14 cellular contexts compared by ENCODE assay signal in genomic region chr11:66687831-66688281, GRCh38. TPM values are rescaled to one million over a fixed set of nuclear protein-coding genes. Genes with fewer than 3 reads are reported as not detected.
DNase-seq lines count a peak whose midpoint lies in the region; TF ChIP-seq lines count a peak whose summit lies in the region.
"Had no signal": no experiment of that assay in that cellular context is flagged by ENCODE, and none has a peak within 500 bp of the region (broad histone marks: within the 10 kb centered on the region; RNA-seq: fewer than 3 reads in every experiment).

No MANE protein-coding gene starts in this region.

- H3K36me3 Mint-ChIP-seq in Caco-2 (ENCODE audit: insufficient read depth, unreplicated experiment) (peaks cover 41% of the 10 kb centered on the region), glutamatergic neuron (ENCODE audit: unreplicated experiment) (peaks cover 7% of the 10 kb centered on the region)
- H3K36me3 Mint-ChIP-seq: CD4-positive, alpha-beta memory T cell had no signal

- DNase-seq in Caco-2 (no peak), HuH-7 (ENCODE audit: low spot score) (peak; percentile 57), glutamatergic neuron (no peak), putamen (ENCODE audit: low spot score) (peak; percentile 43), A673 (ENCODE audit: low spot score) (no peak), NOMO-1 treated with DMSO at 0.1 percent for 48 hours (lab: John Stamatoyannopoulos, UW; ENCODE audit: unreplicated experiment) (no peak), NCI-H82 treated with DMSO at 0.1 percent for 48 hours (lab: John Stamatoyannopoulos, UW; ENCODE audit: unreplicated experiment) (no peak)
- no peak for DNase-seq in effector CD8-positive, alpha-beta T cell (lab: John Stamatoyannopoulos, UW)
- DNase-seq: CD4-positive, alpha-beta memory T cell; NCI-H1105; NCI-H2081 treated with DMSO at 0.1 percent for 48 hours; NCI-H446 treated with DMSO at 0.1 percent for 48 hours; NCI-H69; NK-92 treated with Interleukin-12 subunit alpha and Interleukin-12 subunit beta, amount 100 ng/mL, for 24 hours had no signal

- no peaks in the 10 kb centered on the region for H3K27me3 Mint-ChIP-seq in Caco-2 (ENCODE audit: insufficient read depth, unreplicated experiment)
- peaks cover 21% of the 10 kb centered on the region for H3K27me3 Mint-ChIP-seq in glutamatergic neuron (ENCODE audit: unreplicated experiment)

- H3K9me3 Mint-ChIP-seq in Caco-2 (ENCODE audit: unreplicated experiment) (no peaks in the 10 kb centered on the region), glutamatergic neuron (ENCODE audit: unreplicated experiment) (peaks cover 20% of the 10 kb centered on the region)
- H3K9me3 Mint-ChIP-seq: CD4-positive, alpha-beta memory T cell had no signal

- H3K4me3 ChIP-seq in Caco-2 (ENCODE audit: low read depth, low read length), result no peak overlapping the region
- no peak overlapping the region for H3K4me3 ChIP-seq in A673 (ENCODE audit: low read depth, low read length, poor library complexity, severe bottlenecking)

- no peaks in the 10 kb centered on the region for H3K9me3 ChIP-seq in Caco-2
- no peaks in the 10 kb centered on the region for H3K9me3 ChIP-seq in A673 (ENCODE audit: low read depth, low read length, poor library complexity, severe bottlenecking)

- H3K4me1 ChIP-seq in Caco-2, result peaks cover 16% of the 10 kb centered on the region
- no peaks in the 10 kb centered on the region for H3K4me1 ChIP-seq in A673 (ENCODE audit: insufficient read depth, low read length, poor library complexity, severe bottlenecking)

- H3K4me3 Mint-ChIP-seq in Caco-2 (ENCODE audit: unreplicated experiment) (no peak overlapping the region), glutamatergic neuron (ENCODE audit: unreplicated experiment) (no peak overlapping the region)
- H3K4me3 Mint-ChIP-seq: CD4-positive, alpha-beta memory T cell had no signal

- H3K27ac ChIP-seq in A673 (ENCODE audit: low read depth, low read length, poor library complexity, severe bottlenecking), result no peak overlapping the region

- intact Hi-C loops in Caco-2 (cut with micrococcal nuclease; ENCODE audit: unreplicated experiment), result no loop called here
- intact Hi-C loops in A673 (cut with micrococcal nuclease; ENCODE audit: unreplicated experiment), result no loop called here

- H3K27me3 ChIP-seq in Caco-2 (replicated peaks; ENCODE audit: control insufficient read depth, insufficient read depth, low read length) (no peaks in the 10 kb centered on the region), A673 (replicated peaks; ENCODE audit: insufficient read depth, low read depth, low read length, poor library complexity) (no peaks in the 10 kb centered on the region)

- POLR2A ChIA-PET in Caco-2 (lab: Charles Lee) (no interaction called here), A673 (lab: Charles Lee; ENCODE audit: low non-redundant PET) (no interaction called here)

- H3K27ac Mint-ChIP-seq in Caco-2 (ENCODE audit: unreplicated experiment), result peak overlapping the region; percentile 12
- H3K27ac Mint-ChIP-seq in glutamatergic neuron (ENCODE audit: unreplicated experiment), result peak overlapping the region; percentile 70
- H3K27ac Mint-ChIP-seq: CD4-positive, alpha-beta memory T cell had no signal

- TF ChIP-seq CTCF in Caco-2 (IDR thresholded peaks at IDR 0.05; ENCODE audit: insufficient read depth in 1 of 2, low read depth in 1 of 2, low read length in 1 of 2, severe bottlenecking in 1 of 2, unreplicated experiment in 1 of 2) (no peak), glutamatergic neuron (IDR thresholded peaks at IDR 0.05; ENCODE audit: partially characterized antibody, unreplicated experiment) (no peak), A673 (conservative IDR thresholded peaks at IDR 0.05; ENCODE audit: low read depth, low read length) (no peak)

- BruUV-seq in Caco-2 (replicated peaks; lab: Mats Ljungman, UMichigan) (no TSS peak), A673 (replicated peaks; lab: Mats Ljungman, UMichigan) (no TSS peak)

- CTCF ChIA-PET in Caco-2 (lab: Charles Lee) (interaction anchor here (0.6 to 2.6 kb wide), 2 partner anchors 147 to 196 kb away, joined by 4 to 10 read pairs; no protein-coding TSS in a partner anchor), A673 (lab: Charles Lee) (no interaction called here)

- peaks cover 11% of the 10 kb centered on the region for H3K4me1 Mint-ChIP-seq in Caco-2 (ENCODE audit: low read depth, unreplicated experiment)
- H3K4me1 Mint-ChIP-seq in glutamatergic neuron (ENCODE audit: low read depth, unreplicated experiment), result peaks cover 13% of the 10 kb centered on the region
- H3K4me1 Mint-ChIP-seq: CD4-positive, alpha-beta memory T cell had no signal

- H3K36me3 ChIP-seq in Caco-2 (ENCODE audit: control insufficient read depth, insufficient read depth, low read length), result 0 out of 2 replicates have a peak, but pooled peaks cover 1% of the 10 kb centered on the region
- peaks cover 3% of the 10 kb centered on the region for H3K36me3 ChIP-seq in A673 (ENCODE audit: insufficient read depth, low read length, poor library complexity, severe bottlenecking)

RNA-seq across cellular contexts. Expression of gene RBM4B, which starts 10.2 kb away (rescaled TPM):
- total RNA-seq in Caco-2 (2022) (39.8 and 45.8 TPM in 2 replicates), glutamatergic neuron (ENCODE audit: unreplicated experiment) (61.2 TPM), A673 (2021) (35.0 and 40.5 TPM in 2 replicates)

RNA-seq across cellular contexts. Expression of gene SPTBN2, which starts 41.2 kb away (rescaled TPM):
- total RNA-seq in Caco-2 (2022) (37.6 and 45.0 TPM in 2 replicates), glutamatergic neuron (ENCODE audit: unreplicated experiment) (371 TPM), A673 (2021) (21.1 and 34.4 TPM in 2 replicates)
- total RNA-seq: CD4-positive, alpha-beta memory T cell had no signal

RNA-seq across cellular contexts. Expression of gene RBM4, which starts 49.4 kb away (rescaled TPM):
- total RNA-seq in Caco-2 (2022) (257 and 273 TPM in 2 replicates), glutamatergic neuron (ENCODE audit: unreplicated experiment) (244 TPM), A673 (2021) (238 and 245 TPM in 2 replicates)

Comparison
In these comparisons a context has a peak if more than half of its experiments do, and no peak if none do; other contexts are left out.
1. DNase-seq: peak in HuH-7 (single experiment) and putamen (single experiment); none in Caco-2 (0 of 2), glutamatergic neuron (single experiment), effector CD8-positive, alpha-beta T cell (single experiment), A673 (single experiment), NOMO-1 treated with DMSO at 0.1 percent for 48 hours (single experiment) and NCI-H82 treated with DMSO at 0.1 percent for 48 hours (single experiment).